Comparison of ENCODE assay signal across 22 cellular contexts in genomic region chr21:27244796-27245195, GRCh38.
DNase-seq lines count a peak whose midpoint lies in the region; ATAC-seq, FAIRE-seq and TF ChIP-seq lines count a peak whose summit lies in the region.
"Had no signal": no experiment of that assay in that cellular context is flagged by ENCODE, and none has a peak within 500 bp of the region (broad histone marks: within the 10 kb centered on the region; RNA-seq: fewer than 3 reads in every experiment).

No MANE protein-coding gene starts in this region.

- 0 out of 2 replicates have a peak overlapping the region, but pooled peaks have one; percentile 44 for H2AFZ ChIP-seq in OCI-LY3 (ENCODE audit: low read depth, low read length)
- H2AFZ ChIP-seq: PC-9 had no signal

- ATAC-seq in heart right ventricle = peak in 1 of 8 donors; percentile 41

- H3K4me1 ChIP-seq in OCI-LY3 (ENCODE audit: low read length) = no peaks in the 10 kb centered on the region
- peaks cover 0 to 8% (median 0%) of the 10 kb centered on the region in 9 donors for H3K4me1 ChIP-seq in heart right ventricle
- H3K4me1 ChIP-seq in suprapubic skin = no peaks in the 10 kb centered on the region
- H3K4me1 ChIP-seq in small intestine (ENCODE audit: control insufficient read depth in 2 of 2, insufficient read depth in 1 of 2, low read depth in 1 of 2, low read length in 1 of 2) = no peaks in the 10 kb centered on the region

- no peaks in the 10 kb centered on the region for H3K9me3 ChIP-seq in OCI-LY3 (ENCODE audit: insufficient read depth, low read length)
- no peaks in the 10 kb centered on the region for H3K9me3 ChIP-seq in heart right ventricle
- no peaks in the 10 kb centered on the region for H3K9me3 ChIP-seq in suprapubic skin
- no peaks in the 10 kb centered on the region for H3K9me3 ChIP-seq in small intestine (ENCODE audit: control insufficient read depth, low read depth)
- H3K9me3 ChIP-seq: SJSA1 had no signal

- no peak overlapping the region for H3K9ac ChIP-seq in OCI-LY3 (ENCODE audit: low read length)
- H3K9ac ChIP-seq: KMS-11 had no signal

- TF ChIP-seq EP300 in suprapubic skin (IDR thresholded peaks at IDR 0.05) = no peak

- 46 to 59% methylated on average over 4 of the region's 4 CpGs for WGBS in heart right ventricle, 2 donors
- WGBS in suprapubic skin = 69% methylated on average over 4 of the region's 4 CpGs
- WGBS in small intestine, 3 donors = 68 to 73% (median 68%) methylated on average over 4 of the region's 4 CpGs

- no peak for DNase-seq in heart right ventricle
- no peak for DNase-seq in suprapubic skin (ENCODE audit: low spot score in 2 of 2)
- no peak for DNase-seq in small intestine
- DNase-seq in HuH-7.5 (ENCODE audit: low spot score) = no peak
- DNase-seq in stimulated activated CD4-positive, alpha-beta T cell treated with anti-CD3 and anti-CD28 coated beads, Interleukin-15, amount 100 ng/mL, for 24 hours = no peak
- DNase-seq in NCI-H2171 treated with DMSO at 0.1 percent for 48 hours (lab: John Stamatoyannopoulos, UW) = no peak
- DNase-seq: ACHN; C1 segment of cervical spinal cord; CD8-positive, alpha-beta memory T cell; DMS53; H9; NCI-H1417 treated with DMSO at 0.1 percent for 48 hours; NCI-H187 treated with DMSO at 0.1 percent for 48 hours; NCI-H226; NCI-H524; PC-9 had no signal

- H3K36me3 ChIP-seq in OCI-LY3 (replicated peaks; ENCODE audit: low read depth, low read length) (no peaks in the 10 kb centered on the region), heart right ventricle (no peaks in the 10 kb centered on the region), suprapubic skin (no peaks in the 10 kb centered on the region), small intestine (ENCODE audit: control insufficient read depth in 2 of 2, insufficient read depth in 2 of 2, low read length in 2 of 2) (no peaks in the 10 kb centered on the region)
- H3K36me3 ChIP-seq: SJSA1 had no signal

- FAIRE-seq in colon (lab: Jason Lieb, UNC) (peak; percentile 38), small intestine (lab: Jason Lieb, UNC) (no peak)
- FAIRE-seq: GM12892, GM18507 had no signal

- no peak overlapping the region for H3K4me2 ChIP-seq in OCI-LY3 (ENCODE audit: low read length)
- H3K4me2 ChIP-seq: KMS-11, PC-9 had no signal

- H4K20me1 ChIP-seq in OCI-LY3 (ENCODE audit: insufficient read depth, low read length) = no peaks in the 10 kb centered on the region

- no peak overlapping the region for H3K27ac ChIP-seq in OCI-LY3 (ENCODE audit: low read length)
- peak overlapping the region in 6 of 10 donors; percentile 3 to 50 (median 26) for H3K27ac ChIP-seq in heart right ventricle
- H3K27ac ChIP-seq in suprapubic skin = peak overlapping the region; percentile 77
- no peak overlapping the region for H3K27ac ChIP-seq in small intestine (ENCODE audit: low read depth in 1 of 2, low read length in 1 of 2)
- H3K27ac ChIP-seq: KMS-11, PC-9, SJSA1 had no signal

- H3K27me3 ChIP-seq in OCI-LY3 (ENCODE audit: low read depth, low read length) (no peaks in the 10 kb centered on the region), heart right ventricle (no peaks in the 10 kb centered on the region), suprapubic skin (no peaks in the 10 kb centered on the region), small intestine (ENCODE audit: control insufficient read depth in 2 of 2, insufficient read depth in 2 of 2, low read length in 2 of 2) (no peaks in the 10 kb centered on the region)
- H3K27me3 ChIP-seq: SJSA1 had no signal

- no peak for TF ChIP-seq CTCF in OCI-LY3 (IDR thresholded peaks at IDR 0.05; ENCODE audit: low read depth, low read length)
- TF ChIP-seq CTCF in heart right ventricle (IDR thresholded peaks at IDR 0.05) = no peak
- no peak for TF ChIP-seq CTCF in suprapubic skin (IDR thresholded peaks at IDR 0.05)

- no peak for TF ChIP-seq POLR2A in suprapubic skin (IDR thresholded peaks at IDR 0.05)

- no peak overlapping the region for H3K4me3 ChIP-seq in OCI-LY3 (ENCODE audit: low read length)
- H3K4me3 ChIP-seq in heart right ventricle = no peak overlapping the region
- H3K4me3 ChIP-seq in suprapubic skin = no peak overlapping the region
- no peak overlapping the region for H3K4me3 ChIP-seq in small intestine (ENCODE audit: low read depth in 1 of 2, low read length in 2 of 2)
- H3K4me3 ChIP-seq: PC-9, SJSA1 had no signal

- no peaks in the 10 kb centered on the region for H3K79me2 ChIP-seq in OCI-LY3 (ENCODE audit: low read length)

- intact Hi-C loops in heart right ventricle (cut with DNase I) = loop anchor here in 1 of 10 donors (10.0 kb wide), 1 partner anchor 280 kb away; the partner anchor contains the start of gene ADAMTS5

Comparison
In these comparisons a context has a peak if more than half of its experiments do, and no peak if none do; other contexts are left out.
1. H3K27ac ChIP-seq: peak in heart right ventricle (6 of 10) and suprapubic skin (single experiment); none in OCI-LY3 (single experiment) and small intestine (0 of 2).